11 cellular contexts compared by ENCODE assay signal in genomic region chr12:2154050-2154449, GRCh38.
DNase-seq lines count a peak whose midpoint lies in the region; ATAC-seq and TF ChIP-seq lines count a peak whose summit lies in the region.
"Had no signal": no experiment of that assay in that cellular context is flagged by ENCODE, and none has a peak within 500 bp of the region (broad histone marks: within the 10 kb centered on the region; RNA-seq: fewer than 3 reads in every experiment).

No MANE protein-coding gene starts in this region.

- intact Hi-C loops in left ventricle myocardium superior (cut with micrococcal nuclease), result no loop called here

- H3K4me2 ChIP-seq in smooth muscle cell, result peak overlapping the region; percentile 42

- no peaks in the 10 kb centered on the region for H3K79me2 ChIP-seq in smooth muscle cell (ENCODE audit: low read depth)

- H3K4me1 Mint-ChIP-seq in brain, result peaks cover 28% of the 10 kb centered on the region
- H3K4me1 Mint-ChIP-seq: CD8-positive, alpha-beta memory T cell had no signal

- H3K36me3 ChIP-seq in smooth muscle cell (ENCODE audit: low read depth), result no peaks in the 10 kb centered on the region

- 58% methylated on average over 9 of the region's 9 CpGs for WGBS in smooth muscle cell (ENCODE audit: low lambda C conversion rate)

- no peak overlapping the region for H3K9ac ChIP-seq in smooth muscle cell (ENCODE audit: low read depth)

- peak; percentile 34 for DNase-seq in H4 (ENCODE audit: low spot score)
- no peak for DNase-seq in left ventricle myocardium superior
- no peak for DNase-seq in smooth muscle cell (lab: John Stamatoyannopoulos, UW; ENCODE audit: unreplicated experiment)
- no peak for DNase-seq in NCI-H1092 treated with DMSO at 0.1 percent for 48 hours (lab: John Stamatoyannopoulos, UW)
- DNase-seq: CD8-positive, alpha-beta memory T cell; foreskin keratinocyte; NCI-H446 had no signal

- H3K4me3 ChIP-seq in smooth muscle cell, result no peak overlapping the region

- H3F3A ChIP-seq in smooth muscle cell (ENCODE audit: low read depth), result no peaks in the 10 kb centered on the region

- TF ChIP-seq CTCF in brain (conservative IDR thresholded peaks at IDR 0.05), result no peak
- no peak for TF ChIP-seq CTCF in smooth muscle cell (IDR thresholded peaks at IDR 0.05; ENCODE audit: borderline replicate concordance, insufficient read depth, poor library complexity, severe bottlenecking)

- H3K4me3 Mint-ChIP-seq in brain, result no peak overlapping the region
- H3K4me3 Mint-ChIP-seq: CD8-positive, alpha-beta memory T cell had no signal

- H2AFZ ChIP-seq in smooth muscle cell (ENCODE audit: low read depth), result no peak overlapping the region

- peaks cover 7% of the 10 kb centered on the region for H3K27me3 Mint-ChIP-seq in brain

- no peaks in the 10 kb centered on the region for H4K20me1 ChIP-seq in smooth muscle cell (ENCODE audit: low read depth)

- H3K4me1 ChIP-seq in smooth muscle cell (ENCODE audit: low read depth), result peaks cover 14% of the 10 kb centered on the region
- H3K4me1 ChIP-seq: foreskin keratinocyte had no signal

- H3K36me3 Mint-ChIP-seq in brain, result no peaks in the 10 kb centered on the region
- H3K36me3 Mint-ChIP-seq: CD8-positive, alpha-beta memory T cell had no signal

- no peaks in the 10 kb centered on the region for H3K9me3 ChIP-seq in smooth muscle cell (replicated peaks; ENCODE audit: low read depth)

- H3K27ac Mint-ChIP-seq in brain, result peak overlapping the region in 3 of 5 experiments; percentile 12 to 86 (median 55)
- H3K27ac Mint-ChIP-seq: CD8-positive, alpha-beta memory T cell had no signal

- no peaks in the 10 kb centered on the region for H3K9me3 Mint-ChIP-seq in brain
- H3K9me3 Mint-ChIP-seq: CD8-positive, alpha-beta memory T cell had no signal

- no peaks in the 10 kb centered on the region for H3K27me3 ChIP-seq in smooth muscle cell (ENCODE audit: low read depth)
- H3K27me3 ChIP-seq: foreskin keratinocyte had no signal

- peak; percentile 39 for ATAC-seq in left ventricle myocardium superior
- no peak for ATAC-seq in GM21786 (IDR thresholded peaks at IDR 0.05; ENCODE audit: unreplicated experiment)
- no peak for ATAC-seq in HG03520 (IDR thresholded peaks at IDR 0.05; ENCODE audit: unreplicated experiment)
- no peak for ATAC-seq in GM21737 (IDR thresholded peaks at IDR 0.05; ENCODE audit: unreplicated experiment)
- ATAC-seq: foreskin keratinocyte had no signal

- H3K27ac ChIP-seq in smooth muscle cell (ENCODE audit: low read depth), result no peak overlapping the region
- H3K27ac ChIP-seq: foreskin keratinocyte had no signal
